1 cellular context compared by ENCODE assay signal in the genomic region with DNA sequence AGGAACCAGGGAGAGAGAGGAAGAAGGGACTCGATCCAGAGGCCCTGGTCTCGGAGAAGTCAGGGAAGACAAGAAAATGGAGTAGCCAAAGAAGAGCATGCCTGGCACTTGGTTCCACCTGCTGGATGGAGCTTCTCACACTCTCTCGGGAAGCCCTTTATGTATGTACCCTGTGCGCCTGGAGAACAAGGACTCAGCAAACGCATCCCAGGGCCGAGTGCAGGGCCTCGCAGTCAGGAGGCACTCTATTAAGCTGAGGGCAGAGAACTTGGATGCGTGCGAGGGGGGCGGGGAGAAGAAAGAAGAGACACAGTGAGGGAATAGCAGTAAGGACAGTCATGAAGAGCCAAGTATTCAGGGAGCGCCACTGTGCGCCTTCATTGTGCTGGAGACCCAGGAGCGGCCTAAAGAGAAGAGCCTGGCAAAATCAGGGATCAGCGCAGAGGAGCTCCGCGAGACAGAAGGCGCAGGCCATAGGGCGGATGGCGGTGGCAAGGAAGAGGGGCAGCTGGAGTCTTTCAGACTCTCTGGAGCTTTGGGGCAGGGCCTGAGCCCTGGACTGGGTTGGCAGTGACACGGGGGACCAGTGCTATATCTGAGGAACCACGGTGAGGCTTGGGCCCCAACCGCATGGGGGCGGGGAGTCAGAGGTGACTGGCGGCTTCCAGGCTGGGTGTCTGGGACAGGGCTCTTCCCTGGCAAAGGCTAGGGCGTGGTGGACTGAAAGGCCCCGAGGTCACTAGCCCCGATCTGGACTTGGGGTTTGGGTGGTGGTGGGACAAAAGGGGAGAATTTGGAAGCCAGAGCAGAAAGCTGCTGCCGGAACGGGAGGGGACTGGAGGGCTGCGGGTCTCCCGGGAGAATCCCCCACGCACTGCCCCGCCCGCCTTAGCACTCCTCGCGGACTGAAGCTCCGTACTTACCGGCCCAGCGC.
TF ChIP-seq lines count a peak whose summit lies in the region.

No MANE protein-coding gene starts in this region.

TF ChIP-seq in HepG2, 621 proteins besides CTCF, POLR2A, EP300 and RAD21:
- TF ChIP-seq STAG1 (CRISPR knock-in tag; IDR thresholded peaks at IDR 0.05) (peak; percentile 37), ZFY (CRISPR knock-in tag; IDR thresholded peaks at IDR 0.05) (0 out of 2 replicates have a peak, but pooled peaks have one; percentile 17), CC2D1A (CRISPR knock-in tag; IDR thresholded peaks at IDR 0.05) (no peak), ZNF687 (CRISPR knock-in tag; IDR thresholded peaks at IDR 0.05) (peak; percentile 26; the same call in 1 of the 2 replicates), RBM39 (IDR thresholded peaks at IDR 0.05; ENCODE audit: low read depth, low read length, poor library complexity, severe bottlenecking) (no peak), SAP130 (CRISPR knock-in tag; IDR thresholded peaks at IDR 0.05; ENCODE audit: low read depth) (peak; percentile 10; the same call in 1 of the 2 replicates), ZFX (CRISPR knock-in tag; IDR thresholded peaks at IDR 0.05; ENCODE audit: low read depth) (0 out of 2 replicates have a peak, but pooled peaks have one; percentile 2)
- TF ChIP-seq, protein P1, sequence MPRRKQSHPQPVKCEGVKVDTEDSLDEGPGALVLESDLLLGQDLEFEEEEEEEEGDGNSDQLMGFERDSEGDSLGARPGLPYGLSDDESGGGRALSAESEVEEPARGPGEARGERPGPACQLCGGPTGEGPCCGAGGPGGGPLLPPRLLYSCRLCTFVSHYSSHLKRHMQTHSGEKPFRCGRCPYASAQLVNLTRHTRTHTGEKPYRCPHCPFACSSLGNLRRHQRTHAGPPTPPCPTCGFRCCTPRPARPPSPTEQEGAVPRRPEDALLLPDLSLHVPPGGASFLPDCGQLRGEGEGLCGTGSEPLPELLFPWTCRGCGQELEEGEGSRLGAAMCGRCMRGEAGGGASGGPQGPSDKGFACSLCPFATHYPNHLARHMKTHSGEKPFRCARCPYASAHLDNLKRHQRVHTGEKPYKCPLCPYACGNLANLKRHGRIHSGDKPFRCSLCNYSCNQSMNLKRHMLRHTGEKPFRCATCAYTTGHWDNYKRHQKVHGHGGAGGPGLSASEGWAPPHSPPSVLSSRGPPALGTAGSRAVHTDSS (CRISPR knock-in tag; conservative IDR thresholded peaks at IDR 0.05) = no peak
- TF ChIP-seq, protein P2, sequence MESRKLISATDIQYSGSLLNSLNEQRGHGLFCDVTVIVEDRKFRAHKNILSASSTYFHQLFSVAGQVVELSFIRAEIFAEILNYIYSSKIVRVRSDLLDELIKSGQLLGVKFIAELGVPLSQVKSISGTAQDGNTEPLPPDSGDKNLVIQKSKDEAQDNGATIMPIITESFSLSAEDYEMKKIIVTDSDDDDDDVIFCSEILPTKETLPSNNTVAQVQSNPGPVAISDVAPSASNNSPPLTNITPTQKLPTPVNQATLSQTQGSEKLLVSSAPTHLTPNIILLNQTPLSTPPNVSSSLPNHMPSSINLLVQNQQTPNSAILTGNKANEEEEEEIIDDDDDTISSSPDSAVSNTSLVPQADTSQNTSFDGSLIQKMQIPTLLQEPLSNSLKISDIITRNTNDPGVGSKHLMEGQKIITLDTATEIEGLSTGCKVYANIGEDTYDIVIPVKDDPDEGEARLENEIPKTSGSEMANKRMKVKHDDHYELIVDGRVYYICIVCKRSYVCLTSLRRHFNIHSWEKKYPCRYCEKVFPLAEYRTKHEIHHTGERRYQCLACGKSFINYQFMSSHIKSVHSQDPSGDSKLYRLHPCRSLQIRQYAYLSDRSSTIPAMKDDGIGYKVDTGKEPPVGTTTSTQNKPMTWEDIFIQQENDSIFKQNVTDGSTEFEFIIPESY (CRISPR knock-in tag; IDR thresholded peaks at IDR 0.05) = 0 out of 2 replicates have a peak, but pooled peaks have one; percentile 23
